10 cellular contexts compared by ENCODE assay signal in the genomic region with DNA sequence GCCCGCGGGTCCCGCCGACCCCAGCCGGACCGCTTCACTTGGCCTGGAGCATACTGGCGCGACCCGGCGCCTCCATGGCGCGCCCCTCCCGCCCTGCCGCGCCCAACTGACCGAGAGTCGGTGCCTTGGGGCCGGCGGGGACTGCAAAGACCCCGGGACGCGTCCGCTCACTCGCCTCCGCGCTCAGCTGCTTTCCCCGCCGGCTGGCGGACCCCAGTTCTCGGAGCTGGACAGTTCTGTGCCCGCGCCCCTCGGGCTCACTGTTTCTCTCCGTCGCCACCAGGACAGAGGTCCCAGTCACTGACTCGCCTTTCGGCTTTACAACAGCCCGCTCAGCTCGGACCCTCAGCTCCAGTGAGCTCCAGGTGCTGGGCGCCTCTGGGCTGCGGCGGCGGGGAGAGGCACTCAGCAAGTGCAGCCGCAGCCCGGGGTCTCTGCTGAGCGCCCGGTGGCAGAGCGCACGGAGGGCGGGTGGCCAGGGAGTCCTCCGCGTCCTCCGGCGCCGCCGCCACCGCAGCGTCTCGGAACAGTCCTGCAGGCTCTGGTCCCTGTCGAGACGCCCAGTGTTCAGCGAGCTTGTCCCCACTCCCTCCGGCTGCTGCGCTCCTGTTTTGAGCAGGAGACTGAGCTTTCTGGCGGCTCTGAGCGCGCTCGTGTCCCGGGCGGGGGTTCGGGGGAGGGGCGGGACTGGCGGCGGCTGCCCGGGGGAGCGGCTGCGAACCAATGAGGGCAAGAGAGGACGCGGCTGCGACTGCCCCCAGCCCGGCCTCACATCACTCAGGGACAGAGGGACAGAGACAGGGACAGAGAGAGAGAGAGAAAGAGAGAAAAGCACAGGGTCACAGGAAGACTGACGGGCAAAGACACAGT. TPM values are rescaled to one million over a fixed set of nuclear protein-coding genes. Genes with fewer than 3 reads are reported as not detected.
DNase-seq lines count a peak whose midpoint lies in the region; ATAC-seq and TF ChIP-seq lines count a peak whose summit lies in the region.
"Had no signal": no experiment of that assay in that cellular context is flagged by ENCODE, and none has a peak within 500 bp of the region (broad histone marks: within the 10 kb centered on the region; RNA-seq: fewer than 3 reads in every experiment).

A gene (minus strand): TSS at position 637 of the 870 bp plus-strand sequence. CDS start 638 bp downstream, outside the sequence.

- peaks cover 10% of the 10 kb centered on the region for H3K4me1 Mint-ChIP-seq in glutamatergic neuron (ENCODE audit: low read depth, unreplicated experiment)
- H3K4me1 Mint-ChIP-seq in activated naive CD8-positive, alpha-beta T cell treated with anti-CD3 and anti-CD28 coated beads for 36 hours: no peaks in the 10 kb centered on the region

- H3K4me1 ChIP-seq in ovary (ENCODE audit: insufficient read depth): peaks cover 4% of the 10 kb centered on the region

- H3K27ac ChIP-seq in ovary: no peak within 1 kb of the TSS
- H3K27ac ChIP-seq: epithelial cell of prostate had no signal

- intact Hi-C loops in ovary (cut with DNase I): no loop called here

- DNase-seq in Caki2 (ENCODE audit: low read depth) (peak; percentile 29), NCI-H748 (lab: John Stamatoyannopoulos, UW; ENCODE audit: unreplicated experiment) (peak; percentile 68), glutamatergic neuron (peak; percentile 76), ovary (no peak), OCI-M1 (lab: John Stamatoyannopoulos, UW) (no peak)
- DNase-seq in activated CD4-positive, alpha-beta T cell treated with anti-CD3 and anti-CD28 coated beads for 4 hours: no peak
- no peak for DNase-seq in activated naive CD8-positive, alpha-beta T cell treated with anti-CD3 and anti-CD28 coated beads for 36 hours

- peaks cover 3% of the 10 kb centered on the region for H3K36me3 Mint-ChIP-seq in glutamatergic neuron (ENCODE audit: unreplicated experiment)
- H3K36me3 Mint-ChIP-seq in activated naive CD8-positive, alpha-beta T cell treated with anti-CD3 and anti-CD28 coated beads for 36 hours: peaks cover 6% of the 10 kb centered on the region

- peaks cover 2% of the 10 kb centered on the region for H3K27me3 ChIP-seq in ovary

- peak within 1 kb of the TSS; percentile 33 for H3K4me3 ChIP-seq in ovary

- no peak for TF ChIP-seq POLR2A in ovary (IDR thresholded peaks at IDR 0.05)

- 1% methylated on average over 54 to 82 of the region's 82 CpGs for WGBS in ovary, 3 donors

- peak within 1 kb of the TSS; percentile 85 for H3K4me3 Mint-ChIP-seq in glutamatergic neuron (ENCODE audit: unreplicated experiment)
- no peak within 1 kb of the TSS for H3K4me3 Mint-ChIP-seq in activated naive CD8-positive, alpha-beta T cell treated with anti-CD3 and anti-CD28 coated beads for 36 hours

- TF ChIP-seq CTCF in glutamatergic neuron (IDR thresholded peaks at IDR 0.05; ENCODE audit: partially characterized antibody, unreplicated experiment) (no peak), ovary (IDR thresholded peaks at IDR 0.05) (no peak)

- ATAC-seq in HG03025 (IDR thresholded peaks at IDR 0.05; ENCODE audit: low FRiP score, unreplicated experiment): no peak

- TF ChIP-seq EP300 in ovary (IDR thresholded peaks at IDR 0.05): no peak

- peaks cover 6% of the 10 kb centered on the region for H3K9me3 Mint-ChIP-seq in glutamatergic neuron (ENCODE audit: unreplicated experiment)
- H3K9me3 Mint-ChIP-seq in activated naive CD8-positive, alpha-beta T cell treated with anti-CD3 and anti-CD28 coated beads for 36 hours: no peaks in the 10 kb centered on the region

- H3K27ac Mint-ChIP-seq in glutamatergic neuron (ENCODE audit: unreplicated experiment): no peak within 1 kb of the TSS
- H3K27ac Mint-ChIP-seq in activated naive CD8-positive, alpha-beta T cell treated with anti-CD3 and anti-CD28 coated beads for 36 hours: no peak within 1 kb of the TSS

- H3K36me3 ChIP-seq in ovary: no peaks in the 10 kb centered on the region

- peaks cover 27% of the 10 kb centered on the region for H3K27me3 Mint-ChIP-seq in glutamatergic neuron (ENCODE audit: unreplicated experiment)
- H3K27me3 Mint-ChIP-seq in activated naive CD8-positive, alpha-beta T cell treated with anti-CD3 and anti-CD28 coated beads for 36 hours: peaks cover 68% of the 10 kb centered on the region

- in situ Hi-C loops in Caki2 (cut with HindIII; ENCODE audit: low pct_unique_long_range_greater_than_20kb, low sequenced_read_pairs): no loop called here

- no peaks in the 10 kb centered on the region for H3K9me3 ChIP-seq in ovary

RNA-seq across cellular contexts. Expression of the gene that starts here (rescaled TPM):
- not detected in 2 replicates for total RNA-seq in Caki2 (2014; rRNA removed; shearing (Covaris generic); ENCODE audit: low replicate concordance)
- total RNA-seq in glutamatergic neuron (ENCODE audit: unreplicated experiment) (not detected), ovary (under 1 TPM in 1 of 7 donors, not detected in 6; 0.13 TPM)
- polyA plus RNA-seq in ovary: not detected
- not detected for total RNA-seq in activated naive CD8-positive, alpha-beta T cell treated with anti-CD3 and anti-CD28 coated beads for 36 hours
- total RNA-seq: subcutaneous adipose tissue had no signal

Comparison
In these comparisons a context has a peak if more than half of its experiments do, and no peak if none do; other contexts are left out.
1. Peak in DNase-seq in Caki2; RNA of the gene not detected or under 1 TPM.
2. Peak in DNase-seq in glutamatergic neuron; RNA of the gene not detected or under 1 TPM.